Comparison of ENCODE assay signal across 8 cellular contexts in the genomic region with DNA sequence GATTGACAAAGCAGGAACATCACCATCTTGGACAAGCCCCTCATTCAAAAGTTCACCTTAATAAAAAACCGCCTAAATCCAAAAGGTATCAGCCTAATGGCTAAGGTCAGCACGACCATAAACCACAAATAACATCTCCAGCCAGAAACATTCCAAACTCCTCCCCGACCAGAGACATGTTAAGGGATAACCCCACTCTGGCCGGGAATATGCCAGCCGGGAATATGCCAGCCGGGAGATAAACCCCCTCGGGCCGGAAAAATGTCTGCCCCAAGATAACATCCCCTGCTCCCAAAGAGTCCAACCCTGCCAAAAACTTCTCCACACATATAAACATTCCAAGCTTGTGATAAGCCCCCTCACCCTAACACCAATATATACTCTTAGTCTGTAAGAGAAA. TPM values are rescaled to one million over a fixed set of nuclear protein-coding genes. Genes with fewer than 3 reads are reported as not detected.
DNase-seq lines count a peak whose midpoint lies in the region; ATAC-seq and TF ChIP-seq lines count a peak whose summit lies in the region.

No MANE protein-coding gene starts in this region.

- peaks cover 3 to 29% (median 17%) of the 10 kb centered on the region in 3 donors for H3K4me1 ChIP-seq in esophagus squamous epithelium

- no peaks in the 10 kb centered on the region for H3K9me3 ChIP-seq in esophagus squamous epithelium

- peaks cover 0 to 22% (median 0%) of the 10 kb centered on the region in 3 donors for H3K36me3 ChIP-seq in esophagus squamous epithelium

- TF ChIP-seq POLR2A in esophagus squamous epithelium (IDR thresholded peaks at IDR 0.05) (no peak), GM18505 (IDR thresholded peaks at IDR 0.05; ENCODE audit: borderline replicate concordance, extremely low read depth, insufficient read depth, insufficient read length) (no peak)

- WGBS in esophagus squamous epithelium, 2 donors = 0 to 6% methylated on average over 5 to 8 of the region's 8 CpGs

- DNase-seq in GM12865 (ENCODE audit: low read depth) = no peak
- DNase-seq in RPMI7951 (ENCODE audit: low read depth) = peak; percentile 2
- no peak for DNase-seq in esophagus squamous epithelium (lab: John Stamatoyannopoulos, UW)
- no peak for DNase-seq in retinal pigment epithelial cell (ENCODE audit: low read depth)
- DNase-seq in NCI-H128 (lab: John Stamatoyannopoulos, UW; ENCODE audit: unreplicated experiment) = no peak
- DNase-seq in activated gamma-delta T cell treated with Interleukin-2 at 50 U/mL for 16 hours = no peak

- H3K4me3 ChIP-seq in GM12865 (ENCODE audit: low read depth, low read length) (peak overlapping the region; percentile 99), esophagus squamous epithelium (peak overlapping the region; percentile 76 to 99 (median 91)), retinal pigment epithelial cell (ENCODE audit: low read length) (peak overlapping the region; percentile 90)

- no peak for TF ChIP-seq CTCF in GM12865 (IDR thresholded peaks at IDR 0.05; ENCODE audit: insufficient read depth, low read depth, low read length, missing control alignments)
- no peak for TF ChIP-seq CTCF in esophagus squamous epithelium (IDR thresholded peaks at IDR 0.05)
- no peak for TF ChIP-seq CTCF in retinal pigment epithelial cell (conservative IDR thresholded peaks at IDR 0.05; ENCODE audit: low read depth, low read length)

- no peaks in the 10 kb centered on the region for H3K27me3 ChIP-seq in esophagus squamous epithelium

- peak overlapping the region in 1 of 4 donors; percentile 86 for H3K27ac ChIP-seq in esophagus squamous epithelium

- intact Hi-C loops in esophagus squamous epithelium (cut with DNase I) = no loop called here

- ATAC-seq in HG03175 (IDR thresholded peaks at IDR 0.05; ENCODE audit: unreplicated experiment) = no peak
- no peak for ATAC-seq in GM18505 (IDR thresholded peaks at IDR 0.05; ENCODE audit: unreplicated experiment)

RNA-seq across cellular contexts. Expression of a gene that starts 1.4 kb away (rescaled TPM):
- total RNA-seq in RPMI7951 (2014; rRNA removed; shearing (Covaris generic)) = 4.6 and 5.3 TPM in 2 replicates
- total RNA-seq in esophagus squamous epithelium = 10 to 100 TPM in 2 of 4 donors, 1 to 10 TPM in 2; 5.2 to 13.9 (median 8.8) TPM

RNA-seq across cellular contexts. Expression of a gene that starts 18.6 kb away (rescaled TPM):
- total RNA-seq in RPMI7951 (2014; rRNA removed; shearing (Covaris generic)) = 52.7 and 68.0 TPM in 2 replicates
- total RNA-seq in esophagus squamous epithelium = 10 to 100 TPM; 28.2 to 48.8 (median 38.1) TPM

RNA-seq across cellular contexts. Expression of a gene that starts 18.9 kb away (rescaled TPM):
- 21.6 and 24.3 TPM in 2 replicates for total RNA-seq in RPMI7951 (2014; rRNA removed; shearing (Covaris generic))
- total RNA-seq in esophagus squamous epithelium = 10 to 100 TPM in 3 of 4 donors, 1 to 10 TPM in 1; 6.2 to 28.8 (median 14.8) TPM

RNA-seq across cellular contexts. Expression of a gene that starts 28.5 kb away (rescaled TPM):
- total RNA-seq in RPMI7951 (2014; rRNA removed; shearing (Covaris generic)) = 229 and 247 TPM in 2 replicates
- 100 to 1,000 TPM; 163 to 327 (median 228) TPM for total RNA-seq in esophagus squamous epithelium

RNA-seq across cellular contexts. Expression of a gene that starts 47.4 kb away (rescaled TPM):
- 29.4 and 38.3 TPM in 2 replicates for total RNA-seq in RPMI7951 (2014; rRNA removed; shearing (Covaris generic))
- 10 to 100 TPM; 22.4 to 37.4 (median 29.8) TPM for total RNA-seq in esophagus squamous epithelium
